Comparison of ENCODE assay signal across 23 cellular contexts in the genomic region with DNA sequence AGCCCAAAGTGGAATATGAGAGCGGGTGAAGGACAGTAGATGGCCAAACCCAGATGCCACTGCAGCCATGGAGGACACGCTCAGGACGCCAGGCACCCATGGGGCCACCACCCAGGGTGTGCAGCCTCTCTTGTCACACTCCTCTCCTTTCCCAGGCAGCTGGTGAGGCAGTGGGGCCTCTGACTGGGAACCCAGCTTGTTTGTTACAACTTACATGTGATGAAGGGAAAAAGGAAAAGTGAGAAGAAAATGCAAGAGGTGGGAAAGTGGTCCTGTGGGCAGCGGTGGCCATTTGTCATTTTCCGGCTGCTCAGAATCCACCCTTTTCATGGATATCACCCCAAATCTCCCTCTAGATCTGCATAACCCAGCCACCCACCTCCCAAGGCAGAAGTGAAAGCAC.
A peak's percentile ranks its signal among the peaks of the same experiment; 100 is the strongest.
DNase-seq lines count a peak whose midpoint lies in the region; ATAC-seq, FAIRE-seq and TF ChIP-seq lines count a peak whose summit lies in the region.
"Had no signal": no experiment of that assay in that cellular context is flagged by ENCODE, and none has a peak within 500 bp of the region (broad histone marks: within the 10 kb centered on the region; RNA-seq: fewer than 3 reads in every experiment).

No MANE protein-coding gene starts in this region.

- peak overlapping the region; percentile 53 for H2AK5ac ChIP-seq in neuronal stem cell (ENCODE audit: low read depth, low read length)

- intact Hi-C loops in upper lobe of right lung (cut with DNase I), result no loop called here
- intact Hi-C loops in pancreas (cut with DNase I), result no loop called here

- peak; percentile 28 for DNase-seq in activated CD8-positive, alpha-beta memory T cell treated with anti-CD3 and anti-CD28 coated beads, Interleukin-2, amount 10 ng/mL, durations not matched to agents 7 days and 5 days
- no peak for DNase-seq in activated CD8-positive, alpha-beta memory T cell treated with anti-CD3 and anti-CD28 coated beads, Interleukin-2, amount 50 U/mL, for 4 hours
- DNase-seq in ecto neural progenitor cell (ENCODE audit: low spot score), result peak; percentile 24
- no peak for DNase-seq in neuronal stem cell (ENCODE audit: low spot score)
- peak; percentile 20 for DNase-seq in upper lobe of right lung
- DNase-seq in pancreas, result no peak
- no peak for DNase-seq in NCI-H345 treated with DMSO at 0.1 percent for 48 hours (lab: John Stamatoyannopoulos, UW; ENCODE audit: unreplicated experiment)
- no peak for DNase-seq in DMS 273 treated with DMSO at 0.1 percent for 48 hours (lab: John Stamatoyannopoulos, UW)
- DNase-seq: 8988T; Caco-2; CD4-positive, alpha-beta memory T cell; GOT3; Karpas-422; NCI-H1417; NCI-H1694 treated with DMSO at 0.1 percent for 48 hours; NCI-H2081 treated with DMSO at 0.1 percent for 48 hours; NCI-H2171 treated with DMSO at 0.1 percent for 48 hours; NCI-H446; NCI-H526 treated with DMSO at 0.1 percent for 48 hours; Right ventricle myocardium superior had no signal

- no peak overlapping the region for H2AFZ ChIP-seq in neuronal stem cell (ENCODE audit: low read length)

- H2BK5ac ChIP-seq in neuronal stem cell (ENCODE audit: low read length), result no peak overlapping the region

- no peak overlapping the region for H4K8ac ChIP-seq in neuronal stem cell (ENCODE audit: low read depth, low read length)

- H3K23ac ChIP-seq in neuronal stem cell (ENCODE audit: low read depth, low read length, poor library complexity), result no peak overlapping the region

- no peak overlapping the region for H3K27ac ChIP-seq in neuronal stem cell (replicated peaks; ENCODE audit: low read length)
- no peak overlapping the region for H3K27ac ChIP-seq in upper lobe of right lung
- no peak overlapping the region for H3K27ac ChIP-seq in pancreas
- H3K27ac ChIP-seq: BLaER1 treated with 17β-estradiol and CSF1 and Interleukin-3, amounts not matched to agents 10 nM and 100 nM had no signal

- H3K9me3 Mint-ChIP-seq in activated CD8-positive, alpha-beta memory T cell treated with anti-CD3 and anti-CD28 coated beads, Interleukin-2, amount 10 ng/mL, durations not matched to agents 7 days and 5 days (ENCODE audit: low read depth), result no peaks in the 10 kb centered on the region

- CTCF ChIA-PET in activated CD8-positive, alpha-beta memory T cell treated with anti-CD3 and anti-CD28 coated beads, Interleukin-2, amount 10 ng/mL, durations not matched to agents 7 days and 5 days (lab: Charles Lee), result no interaction called here

- FAIRE-seq in pancreas (lab: Jason Lieb, UNC), result no peak
- FAIRE-seq: GM12892, GM18507 had no signal

- H3K4me2 ChIP-seq in neuronal stem cell (ENCODE audit: insufficient read depth, low read length, poor library complexity, severe bottlenecking), result no peak overlapping the region

- H3K27ac Mint-ChIP-seq in activated CD8-positive, alpha-beta memory T cell treated with anti-CD3 and anti-CD28 coated beads, Interleukin-2, amount 10 ng/mL, durations not matched to agents 7 days and 5 days, result no peak overlapping the region

- H4K91ac ChIP-seq in neuronal stem cell (ENCODE audit: low read depth, low read length, poor library complexity), result no peak overlapping the region

- H3K36me3 Mint-ChIP-seq in activated CD8-positive, alpha-beta memory T cell treated with anti-CD3 and anti-CD28 coated beads, Interleukin-2, amount 10 ng/mL, durations not matched to agents 7 days and 5 days, result no peaks in the 10 kb centered on the region
- H3K36me3 Mint-ChIP-seq: CD4-positive, alpha-beta memory T cell had no signal

- H2BK120ac ChIP-seq in neuronal stem cell (ENCODE audit: low read depth, low read length), result no peak overlapping the region

- H3K4me1 Mint-ChIP-seq in activated CD8-positive, alpha-beta memory T cell treated with anti-CD3 and anti-CD28 coated beads, Interleukin-2, amount 10 ng/mL, durations not matched to agents 7 days and 5 days, result peaks cover 14% of the 10 kb centered on the region

- peak overlapping the region; percentile 91 for H2BK12ac ChIP-seq in neuronal stem cell (ENCODE audit: low read length)

- H3K18ac ChIP-seq in neuronal stem cell (ENCODE audit: low read length), result peak overlapping the region; percentile 3

- H3K79me1 ChIP-seq in neuronal stem cell (ENCODE audit: low read depth, low read length), result no peaks in the 10 kb centered on the region

- H3K4me3 ChIP-seq in neuronal stem cell (ENCODE audit: low read length in 2 of 2) (no peak overlapping the region), upper lobe of right lung (no peak overlapping the region), pancreas (no peak overlapping the region)
- H3K4me3 ChIP-seq: BLaER1 treated with 17β-estradiol and CSF1 and Interleukin-3, amounts not matched to agents 10 nM and 100 nM had no signal

- no peak overlapping the region for H3K9ac ChIP-seq in neuronal stem cell (ENCODE audit: low read depth, low read length, poor library complexity)
- H3K9ac ChIP-seq: BLaER1 treated with 17β-estradiol and CSF1 and Interleukin-3, amounts not matched to agents 10 nM and 100 nM had no signal

- ATAC-seq in activated CD8-positive, alpha-beta memory T cell treated with anti-CD3 and anti-CD28 coated beads, Interleukin-2, amount 10 ng/mL, durations not matched to agents 7 days and 5 days, result no peak
- ATAC-seq in upper lobe of right lung (no peak), pancreas (no peak)

- H3K4ac ChIP-seq in neuronal stem cell (ENCODE audit: low read length), result no peak overlapping the region

- H3K27me3 ChIP-seq in neuronal stem cell (ENCODE audit: control insufficient read depth in 3 of 3, insufficient read depth in 3 of 3, low read depth in 1 of 3, low read length in 3 of 3) (peaks cover 0 to 69% (median 0%) of the 10 kb centered on the region in 3 experiments), upper lobe of right lung (peaks cover 88% of the 10 kb centered on the region), pancreas (peaks cover 0 to 36% (median 2%) of the 10 kb centered on the region in 4 donors)

- no CpG with 5 or more reads among the region's 5 CpGs for WGBS in neuronal stem cell (ENCODE audit: extremely low coverage in 2 of 2, insufficient read length in 2 of 2, insufficient replicate concordance in 1 of 2), 2 donors
- 61 to 78% methylated on average over 5 of the region's 5 CpGs for WGBS in pancreas, 2 donors

- H3K9me3 ChIP-seq in neuronal stem cell (replicated peaks in 1 of 2; ENCODE audit: control insufficient read depth in 2 of 2, insufficient read depth in 1 of 2, low read depth in 1 of 2, low read length in 2 of 2) (no peaks in the 10 kb centered on the region), upper lobe of right lung (no peaks in the 10 kb centered on the region), pancreas (no peaks in the 10 kb centered on the region)
- H3K9me3 ChIP-seq: BLaER1 treated with 17β-estradiol and CSF1 and Interleukin-3, amounts not matched to agents 10 nM and 100 nM; Caco-2 had no signal

- H3K27me3 Mint-ChIP-seq in activated CD8-positive, alpha-beta memory T cell treated with anti-CD3 and anti-CD28 coated beads, Interleukin-2, amount 10 ng/mL, durations not matched to agents 7 days and 5 days, result peaks cover 70% of the 10 kb centered on the region

- H3K14ac ChIP-seq in neuronal stem cell (ENCODE audit: low read length), result no peak overlapping the region

- peaks cover 13 to 24% of the 10 kb centered on the region in 2 donors for H3K4me1 ChIP-seq in neuronal stem cell (ENCODE audit: control insufficient read depth in 2 of 2, insufficient read depth in 1 of 2, low read depth in 1 of 2, low read length in 2 of 2)
- no peaks in the 10 kb centered on the region for H3K4me1 ChIP-seq in upper lobe of right lung
- no peaks in the 10 kb centered on the region for H3K4me1 ChIP-seq in pancreas
- H3K4me1 ChIP-seq: Caco-2 had no signal

- peak overlapping the region; percentile 61 for H2BK15ac ChIP-seq in neuronal stem cell (ENCODE audit: low read length)

- H3K36me3 ChIP-seq in neuronal stem cell (replicated peaks in 1 of 2; ENCODE audit: control insufficient read depth in 2 of 2, insufficient read depth in 2 of 2, low read length in 2 of 2) (no peaks in the 10 kb centered on the region), upper lobe of right lung (no peaks in the 10 kb centered on the region), pancreas (no peaks in the 10 kb centered on the region)
- H3K36me3 ChIP-seq: BLaER1 treated with 17β-estradiol and CSF1 and Interleukin-3, amounts not matched to agents 10 nM and 100 nM had no signal

- H3K4me3 Mint-ChIP-seq in activated CD8-positive, alpha-beta memory T cell treated with anti-CD3 and anti-CD28 coated beads, Interleukin-2, amount 10 ng/mL, durations not matched to agents 7 days and 5 days, result no peak overlapping the region

- no peak for TF ChIP-seq CTCF in upper lobe of right lung (IDR thresholded peaks at IDR 0.05)
- TF ChIP-seq CTCF in pancreas (IDR thresholded peaks at IDR 0.05), result no peak

Comparison
In these comparisons a context has a peak if more than half of its experiments do, and no peak if none do; other contexts are left out.
1. DNase-seq: peak in activated CD8-positive, alpha-beta memory T cell treated with anti-CD3 and anti-CD28 coated beads, Interleukin-2, amount 10 ng/mL, durations not matched to agents 7 days and 5 days (single experiment), ecto neural progenitor cell (single experiment) and upper lobe of right lung (single experiment); none in activated CD8-positive, alpha-beta memory T cell treated with anti-CD3 and anti-CD28 coated beads, Interleukin-2, amount 50 U/mL, for 4 hours (single experiment), neuronal stem cell (single experiment), pancreas (0 of 6), NCI-H345 treated with DMSO at 0.1 percent for 48 hours (single experiment) and DMS 273 treated with DMSO at 0.1 percent for 48 hours (single experiment).